Comparison of ENCODE assay signal across 27 cellular contexts in the genomic region with DNA sequence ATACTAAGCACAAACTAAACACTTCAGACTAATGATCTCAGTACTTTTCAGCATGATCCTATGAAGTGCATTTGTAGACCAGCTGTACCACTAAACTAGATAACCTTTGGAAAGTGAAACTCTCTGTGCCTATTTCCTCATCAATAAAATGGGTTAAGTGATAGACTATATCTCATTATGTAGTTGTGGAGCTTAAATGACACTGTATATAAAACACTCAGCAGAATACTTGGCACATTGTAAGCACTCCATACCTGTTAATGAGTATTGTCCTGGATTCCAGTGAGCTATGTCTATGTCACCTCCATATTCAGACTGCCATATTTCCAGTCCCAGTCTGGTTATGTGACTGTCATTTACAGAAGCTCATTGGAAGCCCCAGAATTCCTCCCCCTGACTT. TPM values are rescaled to one million over a fixed set of nuclear protein-coding genes. Genes with fewer than 3 reads are reported as not detected.
"Had no signal": no experiment of that assay in that cellular context is flagged by ENCODE, and none has a peak within 500 bp of the region (broad histone marks: within the 10 kb centered on the region; RNA-seq: fewer than 3 reads in every experiment).

No MANE protein-coding gene starts in this region.

- H3K27me3 ChIP-seq: neutrophil, ovary, right lobe of liver, sigmoid colon, stomach, thyroid gland, tibial nerve, upper lobe of left lung, vagina had no signal

- DNase-seq: naive thymus-derived CD8-positive, alpha-beta T cell; nephron progenitor cell; nucleus accumbens; ovary; posterior cingulate gyrus; psoas muscle; right cardiac atrium; right lobe of liver; sigmoid colon; small intestine; stimulated activated CD4-positive, alpha-beta T cell treated with anti-CD3 and anti-CD28 coated beads, Interleukin-15, amount 100 ng/mL, for 24 hours; stimulated activated CD4-positive, alpha-beta T cell treated with anti-CD3 and anti-CD28 coated beads, Interleukin-2, amount 100 ng/mL, for 24 hours; stimulated activated CD4-positive, alpha-beta T cell treated with anti-CD3 and anti-CD28 coated beads, Interleukin-2, amount 100 ng/mL, for 48 hours; stimulated activated CD4-positive, alpha-beta T cell treated with anti-CD3 and anti-CD28 coated beads, Interleukin-4, amount 100 ng/mL, for 24 hours; stimulated activated naive B cell treated with anti-CD40 and anti-IgM and Interleukin-4, amounts not matched to agents 10 μg/mL and 1 μg/mL and 100 μg/mL, for 72 hours; stimulated activated naive CD4-positive, alpha-beta T cell treated with Interleukin-2 at 50 U/mL for 16 hours; stomach; thyroid gland; trophoblast cell; upper lobe of left lung had no signal

- H3K4me3 ChIP-seq: ovary, psoas muscle, right lobe of liver, sigmoid colon, stomach, thoracic aorta, thyroid gland, tibial nerve, upper lobe of left lung, vagina had no signal

- ATAC-seq: naive thymus-derived CD8-positive, alpha-beta T cell; natural killer cell treated with Interleukin-12 subunit alpha and Interleukin-12 subunit beta and Interleukin-15 and Interleukin-18, amount 100 ng/mL, for 72 hours; psoas muscle; right cardiac atrium; right lobe of liver; stimulated activated effector memory CD8-positive, alpha-beta T cell treated with anti-CD3 and anti-CD28 coated beads, Interleukin-12 subunit alpha, Interleukin-12 subunit beta, amount 100 ng/mL, for 72 hours; stimulated activated naive B cell treated with anti-CD40 and anti-IgM and Interleukin-4, amounts not matched to agents 10 μg/mL and 1 μg/mL and 100 μg/mL, for 72 hours had no signal

- H3K27ac ChIP-seq: neutrophil, ovary, parathyroid adenoma, psoas muscle, right lobe of liver, sigmoid colon, stomach, thoracic aorta, thyroid gland, tibial nerve, upper lobe of left lung, vagina had no signal

RNA-seq across cellular contexts. Expression of a gene that starts 44.4 kb away (rescaled TPM):
- total RNA-seq: naive thymus-derived CD8-positive, alpha-beta T cell; natural killer cell treated with Interleukin-12 subunit alpha and Interleukin-12 subunit beta and Interleukin-15 and Interleukin-18, amount 100 ng/mL, for 72 hours had no signal
